ENCODE assay signal across 9 cellular contexts in genomic region chr12:120014381-120014735, GRCh38. TPM values are rescaled to one million over a fixed set of nuclear protein-coding genes. Genes with fewer than 3 reads are reported as not detected.
A peak's percentile ranks its signal among the peaks of the same experiment; 100 is the strongest.
DNase-seq lines count a peak whose midpoint lies in the region; ATAC-seq, FAIRE-seq and TF ChIP-seq lines count a peak whose summit lies in the region.
"Not testable (repeated sequence)": the region's sequence is repeated elsewhere in the genome, so short reads cannot be mapped to it uniquely, and the experiment has no call there.
"Had no signal": no experiment of that assay in that cellular context is flagged by ENCODE, and none has a peak within 500 bp of the region (broad histone marks: within the 10 kb centered on the region; RNA-seq: fewer than 3 reads in every experiment).

No MANE protein-coding gene starts in this region.

- not testable (repeated sequence) for H3K36me3 ChIP-seq in CD4-positive, CD25-positive, alpha-beta regulatory T cell (ENCODE audit: control insufficient read depth, insufficient read depth, low read length); Loucy (ENCODE audit: insufficient read depth, low read length); GM12878 (ENCODE audit: control insufficient read depth in 2 of 2, insufficient read depth in 2 of 2, low read length in 1 of 2); thymus (ENCODE audit: control insufficient read depth, insufficient read depth)

- BruUV-seq in GM12878 (replicated peaks; lab: Mats Ljungman, UMichigan): not testable (repeated sequence)

- peak overlapping the region; percentile 49 to 80 (median 72) for H3K4me3 Mint-ChIP-seq in CD4-positive, CD25-positive, alpha-beta regulatory T cell
- peak overlapping the region; percentile 71 for H3K4me3 Mint-ChIP-seq in T-helper 2 cell treated with Interferon-gamma antibody and Interleukin-4, amounts not matched to agents 5 μg/mL and 100 μg/mL, for 36 hours
- peak overlapping the region; percentile 59 for H3K4me3 Mint-ChIP-seq in activated CD8-positive, alpha-beta T cell treated with anti-CD3 and anti-CD28 coated beads, Interleukin-2, amount 10 ng/mL, durations not matched to agents 7 days and 5 days
- H3K4me3 Mint-ChIP-seq in activated naive CD4-positive, alpha-beta T cell treated with anti-CD3 and anti-CD28 coated beads for 36 hours: peak overlapping the region; percentile 31
- H3K4me3 Mint-ChIP-seq in natural killer cell treated with Interleukin-12 subunit alpha and Interleukin-12 subunit beta and Interleukin-15 and Interleukin-18, amount 100 ng/mL, for 72 hours: not testable (repeated sequence)

- TF ChIP-seq CTCF in Loucy (conservative IDR thresholded peaks at IDR 0.05; ENCODE audit: low read length); GM12878 (IDR thresholded peaks at IDR 0.05 in 2 of 3, conservative IDR thresholded peaks at IDR 0.05 in 1 of 3; ENCODE audit: control insufficient read depth in 2 of 3, extremely low read depth in 1 of 3, insufficient read depth in 1 of 3, low read depth in 3 of 3, low read length in 3 of 3): not testable (repeated sequence)

- TF ChIP-seq RAD21 in GM12878 (IDR thresholded peaks at IDR 0.05; ENCODE audit: insufficient read depth, low read depth, low read length): not testable (repeated sequence)

- not testable (repeated sequence) for H3K27me3 Mint-ChIP-seq in CD4-positive, CD25-positive, alpha-beta regulatory T cell; T-helper 2 cell treated with Interferon-gamma antibody and Interleukin-4, amounts not matched to agents 5 μg/mL and 100 μg/mL, for 36 hours (ENCODE audit: low read depth); activated CD8-positive, alpha-beta T cell treated with anti-CD3 and anti-CD28 coated beads, Interleukin-2, amount 10 ng/mL, durations not matched to agents 7 days and 5 days (ENCODE audit: low read depth); activated naive CD4-positive, alpha-beta T cell treated with anti-CD3 and anti-CD28 coated beads for 36 hours (ENCODE audit: low read depth); natural killer cell treated with Interleukin-12 subunit alpha and Interleukin-12 subunit beta and Interleukin-15 and Interleukin-18, amount 100 ng/mL, for 72 hours

- H2AFZ ChIP-seq in Loucy (ENCODE audit: low read length); GM12878 (ENCODE audit: control insufficient read depth, low read depth, low read length): not testable (repeated sequence)

- H3K36me3 Mint-ChIP-seq in CD4-positive, CD25-positive, alpha-beta regulatory T cell; natural killer cell treated with Interleukin-12 subunit alpha and Interleukin-12 subunit beta and Interleukin-15 and Interleukin-18, amount 100 ng/mL, for 72 hours: not testable (repeated sequence)
- H3K36me3 Mint-ChIP-seq in T-helper 2 cell treated with Interferon-gamma antibody and Interleukin-4, amounts not matched to agents 5 μg/mL and 100 μg/mL, for 36 hours (ENCODE audit: low read depth): peaks cover 32% of the 10 kb centered on the region
- peaks cover 48% of the 10 kb centered on the region for H3K36me3 Mint-ChIP-seq in activated CD8-positive, alpha-beta T cell treated with anti-CD3 and anti-CD28 coated beads, Interleukin-2, amount 10 ng/mL, durations not matched to agents 7 days and 5 days (ENCODE audit: low read depth)
- peaks cover 45% of the 10 kb centered on the region for H3K36me3 Mint-ChIP-seq in activated naive CD4-positive, alpha-beta T cell treated with anti-CD3 and anti-CD28 coated beads for 36 hours (ENCODE audit: low read depth)

- SMC1A ChIA-PET in GM12878 (lab: Charles Lee; ENCODE audit: uncharacterized antibody, unreplicated experiment): interaction anchor here (0.8 to 1.9 kb wide), 11 partner anchors 8 to 106 kb away, joined by 3 to 8 read pairs (median 4); partner anchors contain the start of gene BICDL1

- H3K4me1 ChIP-seq in CD4-positive, CD25-positive, alpha-beta regulatory T cell (ENCODE audit: control insufficient read depth, insufficient read depth, low read length, poor library complexity, severe bottlenecking): peaks cover 56% of the 10 kb centered on the region
- peaks cover 25% of the 10 kb centered on the region for H3K4me1 ChIP-seq in Loucy (ENCODE audit: insufficient read depth, low read length, poor library complexity, severe bottlenecking)
- H3K4me1 ChIP-seq in GM12878 (ENCODE audit: control insufficient read depth, insufficient read depth, low read length): peaks cover 29% of the 10 kb centered on the region
- not testable (repeated sequence) for H3K4me1 ChIP-seq in thymus (ENCODE audit: control insufficient read depth, insufficient read depth, low read length)

- H3K9me3 Mint-ChIP-seq in CD4-positive, CD25-positive, alpha-beta regulatory T cell; T-helper 2 cell treated with Interferon-gamma antibody and Interleukin-4, amounts not matched to agents 5 μg/mL and 100 μg/mL, for 36 hours; activated CD8-positive, alpha-beta T cell treated with anti-CD3 and anti-CD28 coated beads, Interleukin-2, amount 10 ng/mL, durations not matched to agents 7 days and 5 days (ENCODE audit: insufficient read depth); activated naive CD4-positive, alpha-beta T cell treated with anti-CD3 and anti-CD28 coated beads for 36 hours; natural killer cell treated with Interleukin-12 subunit alpha and Interleukin-12 subunit beta and Interleukin-15 and Interleukin-18, amount 100 ng/mL, for 72 hours: not testable (repeated sequence)

- not testable (repeated sequence) for FAIRE-seq in GM12878 (lab: Jason Lieb, UNC)

- WGBS in GM12878 (ENCODE audit: insufficient coverage, insufficient replicate concordance, low lambda C conversion rate, missing lambda C conversion rate): 39% methylated on average over 11 of the region's 11 CpGs
- WGBS in thymus: 94% methylated on average over 11 of the region's 11 CpGs

- H3F3A ChIP-seq in Loucy (ENCODE audit: low read depth): not testable (repeated sequence)

- RAD21 ChIA-PET in GM12878 (lab: Charles Lee; ENCODE audit: unreplicated experiment): interaction anchor here (0.8 to 3.1 kb wide), 4 partner anchors 15 to 187 kb away, joined by 4 to 22 read pairs (median 4); partner anchors contain the start of gene BICDL1

- not testable (repeated sequence) for H3K9me2 ChIP-seq in Loucy (replicated peaks; ENCODE audit: low read depth, low read length)

- ATAC-seq in CD4-positive, CD25-positive, alpha-beta regulatory T cell (ENCODE audit: low read depth in 2 of 2); activated CD8-positive, alpha-beta T cell treated with anti-CD3 and anti-CD28 coated beads, Interleukin-2, amount 10 ng/mL, durations not matched to agents 7 days and 5 days; GM12878; natural killer cell treated with Interleukin-12 subunit alpha and Interleukin-12 subunit beta and Interleukin-15 and Interleukin-18, amount 100 ng/mL, for 72 hours: not testable (repeated sequence)

- H3K9ac ChIP-seq in Loucy (ENCODE audit: low read depth, low read length, poor library complexity, severe bottlenecking); GM12878 (ENCODE audit: control insufficient read depth, insufficient read depth, low read length): not testable (repeated sequence)

- peak overlapping the region; percentile 89 to 99 (median 96) for H3K27ac Mint-ChIP-seq in CD4-positive, CD25-positive, alpha-beta regulatory T cell
- H3K27ac Mint-ChIP-seq in T-helper 2 cell treated with Interferon-gamma antibody and Interleukin-4, amounts not matched to agents 5 μg/mL and 100 μg/mL, for 36 hours: peak overlapping the region; percentile 95
- H3K27ac Mint-ChIP-seq in activated CD8-positive, alpha-beta T cell treated with anti-CD3 and anti-CD28 coated beads, Interleukin-2, amount 10 ng/mL, durations not matched to agents 7 days and 5 days: peak overlapping the region; percentile 86
- peak overlapping the region; percentile 97 for H3K27ac Mint-ChIP-seq in activated naive CD4-positive, alpha-beta T cell treated with anti-CD3 and anti-CD28 coated beads for 36 hours
- H3K27ac Mint-ChIP-seq in natural killer cell treated with Interleukin-12 subunit alpha and Interleukin-12 subunit beta and Interleukin-15 and Interleukin-18, amount 100 ng/mL, for 72 hours: peak overlapping the region; percentile 71 to 72

- in situ Hi-C loops in GM12878 (cut with MboI): not testable (repeated sequence)

- not testable (repeated sequence) for H3K9me3 ChIP-seq in CD4-positive, CD25-positive, alpha-beta regulatory T cell (ENCODE audit: control insufficient read depth in 2 of 2, low read length in 2 of 2); Loucy (ENCODE audit: insufficient read depth, low read depth, low read length); GM12878 (replicated peaks; ENCODE audit: control insufficient read depth, insufficient read depth, low read length); thymus (ENCODE audit: control insufficient read depth)

- not testable (repeated sequence) for TF ChIP-seq POLR2A in GM12878 (IDR thresholded peaks at IDR 0.05; ENCODE audit: low read depth, low read length)

- peak overlapping the region; percentile 94 for H3K27ac ChIP-seq in CD4-positive, CD25-positive, alpha-beta regulatory T cell (ENCODE audit: insufficient read depth, low read length, poor library complexity, severe bottlenecking)
- H3K27ac ChIP-seq in GM12878 (ENCODE audit: control insufficient read depth, insufficient read depth) (peak overlapping the region; percentile 61), thymus (ENCODE audit: low read depth) (peak overlapping the region; percentile 77)

- TF ChIP-seq EP300 in GM12878 (IDR thresholded peaks at IDR 0.05; ENCODE audit: borderline replicate concordance in 1 of 2, control insufficient read depth in 1 of 2, low read depth in 2 of 2, low read length in 2 of 2): not testable (repeated sequence)

- peak overlapping the region; percentile 49 for H3K4me2 ChIP-seq in Loucy (ENCODE audit: low read depth, low read length, poor library complexity, severe bottlenecking)
- H3K4me2 ChIP-seq in GM12878 (ENCODE audit: control insufficient read depth, insufficient read depth): not testable (repeated sequence)

- peak overlapping the region; percentile 65 for H3K4me3 ChIP-seq in CD4-positive, CD25-positive, alpha-beta regulatory T cell (ENCODE audit: low read depth, low read length)
- H3K4me3 ChIP-seq in Loucy (ENCODE audit: low read length, poor library complexity, severe bottlenecking): peak overlapping the region; percentile 32
- not testable (repeated sequence) for H3K4me3 ChIP-seq in GM12878; thymus (ENCODE audit: low read length)

- POLR2A ChIA-PET in activated CD8-positive, alpha-beta T cell treated with anti-CD3 and anti-CD28 coated beads, Interleukin-2, amount 10 ng/mL, durations not matched to agents 7 days and 5 days (lab: Charles Lee): interaction anchor here (2.3 to 4.0 kb wide), 3 partner anchors 25 to 278 kb away, joined by 9 to 57 read pairs (median 16); partner anchors contain the start of genes BICDL1, RNU4-1, RNU4-2 and RPLP0
- POLR2A ChIA-PET in GM12878 (lab: Charles Lee): interaction anchor here (0.9 to 1.4 kb wide), 6 partner anchors 8 to 117 kb away, joined by 3 to 9 read pairs (median 4); partner anchors contain the start of genes BICDL1 and RAB35

- H3K27me3 ChIP-seq in CD4-positive, CD25-positive, alpha-beta regulatory T cell (ENCODE audit: control insufficient read depth, insufficient read depth, low read length); Loucy (ENCODE audit: insufficient read depth, low read length, poor library complexity, severe bottlenecking); GM12878 (replicated peaks in 1 of 2; ENCODE audit: control insufficient read depth in 2 of 2, insufficient read depth in 2 of 2, low read length in 1 of 2); thymus (ENCODE audit: control insufficient read depth, insufficient read depth): not testable (repeated sequence)

- H4K20me1 ChIP-seq in Loucy (ENCODE audit: insufficient read depth, low read length, poor library complexity, severe bottlenecking); GM12878 (ENCODE audit: control insufficient read depth, insufficient read depth): not testable (repeated sequence)

- peaks cover 27 to 67% (median 46%) of the 10 kb centered on the region in 4 donors for H3K4me1 Mint-ChIP-seq in CD4-positive, CD25-positive, alpha-beta regulatory T cell
- H3K4me1 Mint-ChIP-seq in T-helper 2 cell treated with Interferon-gamma antibody and Interleukin-4, amounts not matched to agents 5 μg/mL and 100 μg/mL, for 36 hours (ENCODE audit: low read depth): peaks cover 57% of the 10 kb centered on the region
- peaks cover 68% of the 10 kb centered on the region for H3K4me1 Mint-ChIP-seq in activated CD8-positive, alpha-beta T cell treated with anti-CD3 and anti-CD28 coated beads, Interleukin-2, amount 10 ng/mL, durations not matched to agents 7 days and 5 days (ENCODE audit: low read depth)
- H3K4me1 Mint-ChIP-seq in activated naive CD4-positive, alpha-beta T cell treated with anti-CD3 and anti-CD28 coated beads for 36 hours (ENCODE audit: low read depth): peaks cover 83% of the 10 kb centered on the region
- peaks cover 32 to 34% of the 10 kb centered on the region in 2 donors for H3K4me1 Mint-ChIP-seq in natural killer cell treated with Interleukin-12 subunit alpha and Interleukin-12 subunit beta and Interleukin-15 and Interleukin-18, amount 100 ng/mL, for 72 hours (ENCODE audit: low read depth in 2 of 2)

- DNase-seq in CD4-positive, CD25-positive, alpha-beta regulatory T cell; T-helper 2 cell treated with Interferon-gamma antibody and Interleukin-4, amounts not matched to agents 5 μg/mL and 100 μg/mL, for 36 hours (ENCODE audit: low spot score); activated naive CD4-positive, alpha-beta T cell treated with anti-CD3 and anti-CD28 coated beads for 36 hours; GM12878 (ENCODE audit: low read depth, low spot score); natural killer cell treated with Interleukin-12 subunit alpha and Interleukin-12 subunit beta and Interleukin-15 and Interleukin-18, amount 100 ng/mL, for 72 hours (ENCODE audit: low spot score): not testable (repeated sequence)
- DNase-seq in activated CD8-positive, alpha-beta T cell treated with anti-CD3 and anti-CD28 coated beads, Interleukin-2, amount 10 ng/mL, durations not matched to agents 7 days and 5 days: peak; percentile 22

- intact Hi-C loops in activated naive CD4-positive, alpha-beta T cell treated with anti-CD3 and anti-CD28 coated beads for 36 hours (cut with micrococcal nuclease): loop anchor here (5.0 to 10.0 kb wide), 3 partner anchors 520 to 1980 kb away; partner anchors contain the start of gene RNF10
- intact Hi-C loops in GM12878 (cut with micrococcal nuclease; ENCODE audit: unreplicated experiment): loop anchor here (10.0 kb wide), 1 partner anchor 70 kb away; no protein-coding TSS in a partner anchor

- CTCF ChIA-PET in activated CD8-positive, alpha-beta T cell treated with anti-CD3 and anti-CD28 coated beads, Interleukin-2, amount 10 ng/mL, durations not matched to agents 7 days and 5 days (lab: Charles Lee): interaction anchor here (1.0 to 3.9 kb wide), 10 partner anchors 8 to 187 kb away, joined by 3 to 17 read pairs (median 4); partner anchors contain the start of genes BICDL1 and RPLP0
- CTCF ChIA-PET in activated naive CD4-positive, alpha-beta T cell treated with anti-CD3 and anti-CD28 coated beads for 36 hours (lab: Charles Lee): interaction anchor here (0.9 to 1.5 kb wide), 2 partner anchors 33 to 73 kb away, joined by 3 read pairs; no protein-coding TSS in a partner anchor
- CTCF ChIA-PET in GM12878 (lab: Yijun Ruan, JAX): interaction anchor here (1.3 to 1.8 kb wide), 2 partner anchors 25 to 73 kb away, joined by 3 to 5 read pairs; partner anchors contain the start of gene BICDL1

- H3K79me2 ChIP-seq in Loucy (ENCODE audit: insufficient read depth, low read length); GM12878 (ENCODE audit: control insufficient read depth, insufficient read depth, low read length): not testable (repeated sequence)

RNA-seq across cellular contexts. Expression of gene BICDL1, which starts 25.3 kb away (rescaled TPM):
- total RNA-seq in CD4-positive, CD25-positive, alpha-beta regulatory T cell: 134 TPM
- 1 to 10 TPM in 3 of 4 donors, under 1 TPM in 1; 0.93 to 1.9 (median 1.4) TPM for polyA plus RNA-seq in CD4-positive, CD25-positive, alpha-beta regulatory T cell
- 10 to 100 TPM; 62.4 to 64.8 TPM for total RNA-seq in activated CD8-positive, alpha-beta T cell treated with anti-CD3 and anti-CD28 coated beads, Interleukin-2, amount 10 ng/mL, durations not matched to agents 7 days and 5 days
- total RNA-seq in activated naive CD4-positive, alpha-beta T cell treated with anti-CD3 and anti-CD28 coated beads for 36 hours: 100 to 1,000 TPM; 128 to 133 TPM
- total RNA-seq in GM12878 (2013; cell fraction: nucleolus; rRNA removed): 10.0 and 10.5 TPM in 2 replicates
- total RNA-seq in GM12878 (2014; rRNA removed) (6.1 and 6.9 TPM in 2 replicates), GM12878 (2014; rRNA removed; fragmentation: Illumina TruSeq; extraction: Trizol) (3.6 and 4.7 TPM in 2 replicates), GM12878 (2021) (8.8 and 10.0 TPM in 2 replicates)
- polyA plus RNA-seq in GM12878 (2011; ENCODE audit: low read depth): 1.6 TPM
- polyA plus RNA-seq in GM12878 (2011; rRNA removed) (12.3 and 12.7 TPM in 2 replicates), GM12878 (2014; fragmentation: Illumina TruSeq; extraction: Trizol) (1.9 and 4.9 TPM in 2 replicates), GM12878 (2014; fragmentation: Nextera tagmentation; extraction: Ambion mirVana) (1 to 10 TPM in 1 of 2 experiments, under 1 TPM in 1; 0.72 to 1.2 TPM), GM12878 (2014; rRNA removed) (8.6 and 8.7 TPM in 2 replicates), GM12878 (2016; fragmentation: Nextera tagmentation; extraction: Ambion mirVana) (1 to 10 TPM in 1 of 2 experiments, under 1 TPM in 1; 0.82 to 1.7 TPM), thymus (67.6 TPM)
- polyA plus RNA-seq in GM12878 (2011; cell fraction: cytosol; rRNA removed): 11.2 and 16.0 TPM in 2 replicates
- 64.9 and 71.4 TPM in 2 replicates for polyA plus RNA-seq in GM12878 (2011; cell fraction: nucleus; rRNA removed)
- polyA plus RNA-seq in GM12878 (2012): 3.0 and 3.7 TPM in 2 replicates
- polyA minus RNA-seq in GM12878 (2011; rRNA and poly(A)+ RNA removed): 5.9 and 12.7 TPM in 2 replicates
- polyA minus RNA-seq in GM12878 (2011; cell fraction: cytosol; rRNA and poly(A)+ RNA removed): 5.2 and 6.8 TPM in 2 replicates
- 7.7 and 14.5 TPM in 2 replicates for polyA minus RNA-seq in GM12878 (2011; cell fraction: nucleus; rRNA and poly(A)+ RNA removed)
- 1 to 10 TPM; 4.3 to 9.8 TPM for total RNA-seq in natural killer cell treated with Interleukin-12 subunit alpha and Interleukin-12 subunit beta and Interleukin-15 and Interleukin-18, amount 100 ng/mL, for 72 hours
- polyA plus RNA-seq: AG04450 had no signal

Comparison
In these comparisons a context has a peak if more than half of its experiments do, and no peak if none do; other contexts are left out.
1. RNA of gene BICDL1, which starts 25.3 kb away (total RNA-seq): 134 TPM in CD4-positive, CD25-positive, alpha-beta regulatory T cell (single experiment), 128 to 133 TPM in activated naive CD4-positive, alpha-beta T cell treated with anti-CD3 and anti-CD28 coated beads for 36 hours and 62.4 to 64.8 TPM in activated CD8-positive, alpha-beta T cell treated with anti-CD3 and anti-CD28 coated beads, Interleukin-2, amount 10 ng/mL, durations not matched to agents 7 days and 5 days; 4.3 to 9.8 TPM in natural killer cell treated with Interleukin-12 subunit alpha and Interleukin-12 subunit beta and Interleukin-15 and Interleukin-18, amount 100 ng/mL, for 72 hours and 3.6 to 10.5 TPM in GM12878; every median in the first group is over 4 times any median in the second.
2. Peak in every context shown above with its lines, with median percentiles within 50 percentile points of each other: H3K27ac ChIP-seq and H3K27ac Mint-ChIP-seq.